ENCODE assay signal across 8 cellular contexts in the genomic region with DNA sequence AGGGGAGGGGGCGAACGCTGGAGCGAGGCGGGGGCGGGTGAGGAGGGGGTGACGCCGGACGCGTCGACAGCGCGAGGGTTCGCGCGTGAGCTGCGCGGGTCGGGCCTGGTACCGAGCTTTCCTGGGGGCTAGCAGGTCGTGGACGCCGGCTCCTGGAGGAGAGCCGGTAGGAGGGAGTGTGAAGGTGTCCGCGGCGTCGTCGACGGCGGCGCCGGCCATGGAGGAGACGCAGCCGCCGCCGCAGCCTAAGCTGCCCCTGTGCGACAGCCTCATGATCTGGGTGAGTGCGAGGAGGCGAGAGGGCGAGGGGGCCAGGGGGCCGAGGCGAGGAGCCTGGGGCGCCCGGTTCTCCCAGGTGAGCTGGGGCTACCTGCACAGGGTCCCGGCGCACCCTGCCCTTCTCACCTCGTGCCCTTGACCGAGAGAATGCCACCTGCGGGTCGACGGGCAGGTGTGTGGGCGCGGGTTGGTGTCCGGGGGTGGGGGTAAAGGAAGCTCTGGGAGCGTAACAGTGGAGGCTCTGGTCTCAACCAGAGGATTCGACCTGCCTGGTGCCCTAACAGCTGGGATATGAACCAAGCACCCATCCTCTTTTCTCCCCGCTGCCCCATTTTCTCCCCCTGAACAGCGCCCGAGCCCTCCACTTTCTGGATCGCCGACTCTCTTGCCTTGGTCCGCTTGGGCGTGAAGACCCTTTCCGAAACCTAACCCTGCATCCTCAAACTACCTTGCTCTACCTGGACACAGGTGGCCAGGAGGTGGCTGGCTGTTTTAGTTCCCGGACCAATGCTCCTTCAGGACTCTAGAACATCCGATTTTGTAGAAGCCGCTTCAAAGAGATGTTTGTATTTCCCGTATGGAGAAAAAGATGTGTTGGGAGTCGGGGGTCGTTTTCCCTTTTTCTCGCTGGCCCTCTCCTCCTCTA. TPM values are rescaled to one million over a fixed set of nuclear protein-coding genes. Genes with fewer than 3 reads are reported as not detected.
DNase-seq lines count a peak whose midpoint lies in the region; ATAC-seq, FAIRE-seq and TF ChIP-seq lines count a peak whose summit lies in the region.

TSS of gene HOOK1 (plus strand) at position 49 of the 925 bp plus-strand sequence. CDS start at position 218, 169 bp downstream.

- POLR2A ChIA-PET in CD8-positive, alpha-beta T cell (lab: Charles Lee), result no interaction called here

- H3K9ac ChIP-seq in HUES6 (ENCODE audit: low read length) (peak within 1 kb of the TSS; percentile 82), kidney (ENCODE audit: low read length in 2 of 2) (peak within 1 kb of the TSS; percentile 10 to 80)

- no peaks in the 10 kb centered on the region for H3K36me3 ChIP-seq in CD8-positive, alpha-beta T cell (ENCODE audit: insufficient read depth, low read length)
- H3K36me3 ChIP-seq in HUES6 (ENCODE audit: control insufficient read depth, insufficient read depth, low read length) (no peaks in the 10 kb centered on the region), kidney (ENCODE audit: control insufficient read depth in 1 of 2, insufficient read depth in 2 of 2, low read length in 2 of 2) (no peaks in the 10 kb centered on the region)

- CTCF ChIA-PET in CD8-positive, alpha-beta T cell (lab: Charles Lee), result no interaction called here

- peaks cover 4% of the 10 kb centered on the region for H3K27me3 Mint-ChIP-seq in CD8-positive, alpha-beta T cell (ENCODE audit: low read depth)
- peaks cover 6% of the 10 kb centered on the region for H3K27me3 Mint-ChIP-seq in activated naive CD8-positive, alpha-beta T cell treated with anti-CD3 and anti-CD28 coated beads, Interleukin-2, amount 50 U/mL, for 24 hours

- no peaks in the 10 kb centered on the region for H3K27me3 ChIP-seq in CD8-positive, alpha-beta T cell (ENCODE audit: insufficient read depth, low read length)
- peaks cover 24% of the 10 kb centered on the region for H3K27me3 ChIP-seq in HUES6 (ENCODE audit: control insufficient read depth, insufficient read depth, low read length)

- peak in 1 of 7 experiments; percentile 19 for DNase-seq in CD8-positive, alpha-beta T cell
- no peak for DNase-seq in activated naive CD8-positive, alpha-beta T cell treated with anti-CD3 and anti-CD28 coated beads, Interleukin-2, amount 50 U/mL, for 24 hours
- DNase-seq in kidney, result no peak
- DNase-seq in stimulated activated naive CD8-positive, alpha-beta T cell treated with anti-CD3 and anti-CD28 coated beads, Interleukin-15, Interleukin-2, amounts not matched to agents 100 U/mL and 50 U/mL, for 24 hours, result no peak
- DNase-seq in inferior parietal cortex (ENCODE audit: extremely low spot score), result no peak
- no peak for DNase-seq in putamen (ENCODE audit: low spot score)

- H3K27ac ChIP-seq in CD8-positive, alpha-beta T cell (ENCODE audit: low read depth, low read length), result peak within 1 kb of the TSS; percentile 66
- H3K27ac ChIP-seq in HUES6 (ENCODE audit: low read depth, low read length), result 0 out of 2 replicates have a peak within 1 kb of the TSS, but pooled peaks have one; percentile 42
- H3K27ac ChIP-seq in kidney (ENCODE audit: low read depth in 2 of 2, low read length in 2 of 2), result peak within 1 kb of the TSS; percentile 84 to 87

- FAIRE-seq in kidney (lab: Jason Lieb, UNC), result no peak

- peaks cover 10% of the 10 kb centered on the region for H3K4me1 Mint-ChIP-seq in CD8-positive, alpha-beta T cell (ENCODE audit: low read depth)
- peaks cover 6% of the 10 kb centered on the region for H3K4me1 Mint-ChIP-seq in activated naive CD8-positive, alpha-beta T cell treated with anti-CD3 and anti-CD28 coated beads, Interleukin-2, amount 50 U/mL, for 24 hours

- H3K27ac Mint-ChIP-seq in CD8-positive, alpha-beta T cell, result peak within 1 kb of the TSS; percentile 89
- peak within 1 kb of the TSS; percentile 78 for H3K27ac Mint-ChIP-seq in activated naive CD8-positive, alpha-beta T cell treated with anti-CD3 and anti-CD28 coated beads, Interleukin-2, amount 50 U/mL, for 24 hours

- H3K36me3 Mint-ChIP-seq in CD8-positive, alpha-beta T cell, result no peaks in the 10 kb centered on the region
- H3K36me3 Mint-ChIP-seq in activated naive CD8-positive, alpha-beta T cell treated with anti-CD3 and anti-CD28 coated beads, Interleukin-2, amount 50 U/mL, for 24 hours (ENCODE audit: low read depth), result no peaks in the 10 kb centered on the region

- no peaks in the 10 kb centered on the region for H3K9me3 ChIP-seq in CD8-positive, alpha-beta T cell (ENCODE audit: low read length)
- H3K9me3 ChIP-seq in HUES6 (ENCODE audit: control insufficient read depth, insufficient read depth, low read depth, low read length), result no peaks in the 10 kb centered on the region
- no peaks in the 10 kb centered on the region for H3K9me3 ChIP-seq in kidney (ENCODE audit: control insufficient read depth in 1 of 2, low read length in 2 of 2)

- intact Hi-C loops in CD8-positive, alpha-beta T cell (cut with DNase I, micrococcal nuclease), result loop anchor here (1.0 to 10.0 kb wide), 8 partner anchors 110 to 1269 kb away; partner anchors contain the start of genes FGGY (in 2 of the 2), MYSM1 (in 2 of the 2), OMA1 (in 2 of the 2) and CYP2J2 (in 1 of the 2)
- intact Hi-C loops in kidney (cut with DNase I), result no loop called here

- peaks cover 15% of the 10 kb centered on the region for H3K4me1 ChIP-seq in CD8-positive, alpha-beta T cell (ENCODE audit: insufficient read depth, low read length)
- H3K4me1 ChIP-seq in HUES6 (ENCODE audit: control insufficient read depth, insufficient read depth, low read length), result peaks cover 14% of the 10 kb centered on the region
- H3K4me1 ChIP-seq in kidney (ENCODE audit: control insufficient read depth in 1 of 2, insufficient read depth in 1 of 2, low read depth in 1 of 2, low read length in 2 of 2), result peaks cover 0 to 11% of the 10 kb centered on the region in 2 donors

- no peak for ATAC-seq in CD8-positive, alpha-beta T cell
- peak; percentile 32 for ATAC-seq in GM19395 (IDR thresholded peaks at IDR 0.05; ENCODE audit: unreplicated experiment)
- ATAC-seq in activated naive CD8-positive, alpha-beta T cell treated with anti-CD3 and anti-CD28 coated beads, Interleukin-2, amount 50 U/mL, for 24 hours, result peak; percentile 41
- peak; percentile 23 for ATAC-seq in stimulated activated naive CD8-positive, alpha-beta T cell treated with anti-CD3 and anti-CD28 coated beads, Interleukin-15, Interleukin-2, amounts not matched to agents 100 U/mL and 50 U/mL, for 24 hours

- no peak for TF ChIP-seq CTCF in CD8-positive, alpha-beta T cell (IDR thresholded peaks at IDR 0.05)
- no peak for TF ChIP-seq CTCF in kidney (IDR thresholded peaks at IDR 0.05; ENCODE audit: borderline replicate concordance, extremely low read depth, insufficient read depth)

- no peaks in the 10 kb centered on the region for H3K9me3 Mint-ChIP-seq in CD8-positive, alpha-beta T cell
- no peaks in the 10 kb centered on the region for H3K9me3 Mint-ChIP-seq in activated naive CD8-positive, alpha-beta T cell treated with anti-CD3 and anti-CD28 coated beads, Interleukin-2, amount 50 U/mL, for 24 hours

- no peak within 1 kb of the TSS for H3K4me3 Mint-ChIP-seq in CD8-positive, alpha-beta T cell
- peak within 1 kb of the TSS; percentile 76 for H3K4me3 Mint-ChIP-seq in activated naive CD8-positive, alpha-beta T cell treated with anti-CD3 and anti-CD28 coated beads, Interleukin-2, amount 50 U/mL, for 24 hours

- H3K4me3 ChIP-seq in CD8-positive, alpha-beta T cell (ENCODE audit: low read depth, low read length), result peak within 1 kb of the TSS; percentile 72
- peak within 1 kb of the TSS; percentile 87 for H3K4me3 ChIP-seq in HUES6 (ENCODE audit: low read depth, low read length)
- peak within 1 kb of the TSS; percentile 56 to 72 for H3K4me3 ChIP-seq in kidney (ENCODE audit: low read length in 2 of 2)

RNA-seq across cellular contexts. Expression of gene HOOK1, which starts in this region (rescaled TPM):
- 10 to 100 TPM; 14.4 to 20.9 TPM for total RNA-seq in CD8-positive, alpha-beta T cell
- 55.4 TPM for total RNA-seq in kidney
- polyA plus RNA-seq in kidney (ENCODE audit: insufficient read depth, low read depth, low replicate concordance), result 9.4 TPM
